ENCODE assay signal across 11 cellular contexts in the genomic region with DNA sequence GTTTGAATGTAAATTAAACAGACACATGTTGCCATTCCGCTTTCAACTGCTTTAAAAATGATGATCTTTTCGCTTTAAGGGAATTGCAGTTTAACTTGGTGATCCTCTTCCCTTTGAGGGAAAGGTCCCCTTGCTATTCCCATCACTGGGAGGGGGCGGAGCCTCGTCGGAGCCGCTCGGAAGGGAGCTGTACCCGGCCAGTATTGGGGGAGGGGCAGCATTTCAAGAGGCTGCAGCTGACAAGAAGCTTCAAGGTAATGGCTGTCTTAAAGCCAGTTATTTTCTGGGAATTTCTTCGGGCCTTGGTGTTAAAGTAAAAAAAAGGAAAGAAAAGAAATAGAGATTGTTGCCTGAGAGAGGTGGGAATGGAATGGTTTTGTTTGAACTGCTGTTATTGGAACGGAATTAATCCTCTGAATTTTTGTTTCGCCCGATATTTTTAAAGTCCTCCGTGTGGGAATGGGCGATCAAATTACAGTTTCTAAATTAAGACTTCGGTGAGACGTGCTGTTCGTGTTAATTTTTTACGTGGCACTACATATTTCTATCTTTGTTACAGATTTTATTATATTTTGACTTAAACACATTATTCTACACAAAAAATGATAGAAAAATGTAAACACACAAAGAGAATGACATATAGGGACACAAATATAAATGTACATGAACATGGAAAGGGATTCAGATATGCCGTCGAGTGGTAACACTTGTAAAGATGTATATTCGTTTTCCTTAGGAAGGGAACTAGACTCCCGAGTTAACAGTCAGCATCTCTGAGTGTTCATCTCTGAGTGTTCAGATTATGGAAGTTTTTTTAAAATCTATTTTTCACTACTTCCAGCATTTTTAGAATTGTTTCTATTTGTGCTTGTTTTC. TPM values are rescaled to one million over a fixed set of nuclear protein-coding genes. Genes with fewer than 3 reads are reported as not detected.
A peak's percentile ranks its signal among the peaks of the same experiment; 100 is the strongest.
DNase-seq lines count a peak whose midpoint lies in the region; ATAC-seq and TF ChIP-seq lines count a peak whose summit lies in the region.
"Had no signal": no experiment of that assay in that cellular context is flagged by ENCODE, and none has a peak within 500 bp of the region (broad histone marks: within the 10 kb centered on the region; RNA-seq: fewer than 3 reads in every experiment).

No MANE protein-coding gene starts in this region.

- no peaks in the 10 kb centered on the region for H3K79me1 ChIP-seq in H9 (ENCODE audit: insufficient read depth, low read depth, low read length, poor library complexity, severe bottlenecking)

- H2AFZ ChIP-seq in H9 (ENCODE audit: low read length), result no peak overlapping the region

- no peaks in the 10 kb centered on the region for H3K9me3 ChIP-seq in H9 (ENCODE audit: control insufficient read depth, low read depth, low read length)
- H3K9me3 ChIP-seq in right cardiac atrium (ENCODE audit: control insufficient read depth, low read length), result no peaks in the 10 kb centered on the region
- H3K9me3 ChIP-seq: esophagus muscularis mucosa, SK-N-SH had no signal

- peaks cover 3 to 9% of the 10 kb centered on the region in 2 experiments; a peak in 3 of 4 replicates for H3K4me1 Mint-ChIP-seq in H9

- no peaks in the 10 kb centered on the region for H3K27me3 Mint-ChIP-seq in H9 (ENCODE audit: low read depth)

- H2BK20ac ChIP-seq in H9 (ENCODE audit: low read depth, low read length, poor library complexity, severe bottlenecking), result no peak overlapping the region

- H3K4me1 ChIP-seq in H9 (ENCODE audit: insufficient read depth, low read length) (no peaks in the 10 kb centered on the region), right cardiac atrium (ENCODE audit: control insufficient read depth, insufficient read depth, low read length) (no peaks in the 10 kb centered on the region)
- H3K4me1 ChIP-seq: esophagus muscularis mucosa had no signal

- H2BK5ac ChIP-seq in H9 (ENCODE audit: insufficient read length, low read length), result no peak overlapping the region

- H3K9me3 Mint-ChIP-seq in H9, result peaks cover 42 to 83% of the 10 kb centered on the region in 2 experiments

- WGBS in H9 (ENCODE audit: extremely low coverage, insufficient read length, low lambda C conversion rate), result no CpG with 5 or more reads among the region's 22 CpGs
- 5% methylated on average over 22 of the region's 22 CpGs for WGBS in right cardiac atrium

- peak overlapping the region; percentile 36 for H3K4me3 ChIP-seq in right cardiac atrium (ENCODE audit: low read length)

- H3K18ac ChIP-seq in H9 (ENCODE audit: insufficient read length, low read depth, low read length), result no peak overlapping the region

- H3K4me2 ChIP-seq in H9 (ENCODE audit: insufficient read depth, insufficient read length, low read length), result peak overlapping the region; percentile 30
- H3K4me2 ChIP-seq: SK-N-SH had no signal

- no peak overlapping the region for H2BK120ac ChIP-seq in H9 (ENCODE audit: low read depth, low read length, poor library complexity, severe bottlenecking)

- H2BK12ac ChIP-seq in H9 (ENCODE audit: insufficient read length, low read depth, low read length), result no peak overlapping the region

- no peak overlapping the region for H3K27ac ChIP-seq in H9 (ENCODE audit: insufficient read length, low read depth, low read length)
- no peak overlapping the region for H3K27ac ChIP-seq in right cardiac atrium (ENCODE audit: low read length)
- H3K27ac ChIP-seq: esophagus muscularis mucosa had no signal

- H4K5ac ChIP-seq in H9 (ENCODE audit: insufficient read length, low read depth, low read length), result no peak overlapping the region

- H3K9ac ChIP-seq in H9 (ENCODE audit: extremely low read depth, insufficient read length, low read length), result no peak overlapping the region
- H3K9ac ChIP-seq: SK-N-SH had no signal

- no peak overlapping the region for H3K56ac ChIP-seq in H9 (ENCODE audit: insufficient read length, low read depth, low read length)

- H3K14ac ChIP-seq in H9 (ENCODE audit: insufficient read depth, low read length), result no peak overlapping the region

- H3K4me3 Mint-ChIP-seq in H9, result peak overlapping the region; percentile 62 to 71

- no peaks in the 10 kb centered on the region for H3K79me2 ChIP-seq in H9 (ENCODE audit: insufficient read depth, low read length)

- no peak overlapping the region for H2BK15ac ChIP-seq in H9 (ENCODE audit: low read depth, low read length)

- no peaks in the 10 kb centered on the region for H4K20me1 ChIP-seq in H9 (ENCODE audit: control insufficient read depth, insufficient read depth, insufficient read length)

- ATAC-seq in right cardiac atrium, result peak; percentile 74 to 92

- intact Hi-C loops in right cardiac atrium (cut with DNase I), result no loop called here
- intact Hi-C loops in posterior cingulate gyrus (cut with DNase I), result loop anchor here (10.0 kb wide), 1 partner anchor 217 kb away; no protein-coding TSS in a partner anchor

- H3K27me3 ChIP-seq in H9 (ENCODE audit: insufficient read depth, low read length), result no peaks in the 10 kb centered on the region
- H3K27me3 ChIP-seq in right cardiac atrium (ENCODE audit: control insufficient read depth, insufficient read depth), result no peaks in the 10 kb centered on the region

- peak; percentile 79 for DNase-seq in H9
- peak in 46 of 56 donors; percentile 0 to 69 (median 26) for DNase-seq in amygdala (lab: John Stamatoyannopoulos, UW)
- DNase-seq in right cardiac atrium, result peak; percentile 71 to 84 (median 83)
- DNase-seq in posterior cingulate gyrus, result peak in 9 of 10 donors; percentile 43 to 94 (median 65)
- DNase-seq in SHP77 (lab: John Stamatoyannopoulos, UW), result no peak
- DNase-seq in NCI-H69 (lab: John Stamatoyannopoulos, UW), result no peak
- DNase-seq in HCEC 1CT, result no peak
- DNase-seq in MV-4-11 (lab: John Stamatoyannopoulos, UW), result no peak
- DNase-seq: SK-N-SH; stimulated activated CD4-positive, alpha-beta T cell treated with anti-CD3 and anti-CD28 coated beads, Interleukin-15, amount 100 ng/mL, for 24 hours had no signal

- no peak overlapping the region for H3K23ac ChIP-seq in H9 (ENCODE audit: insufficient read length, low read depth, low read length)

- H2AK5ac ChIP-seq in H9 (ENCODE audit: insufficient read length, low read length), result no peak overlapping the region

- H3T11ph ChIP-seq in H9 (ENCODE audit: low read length), result no peak overlapping the region

- no peak overlapping the region for H4K8ac ChIP-seq in H9 (replicated peaks; ENCODE audit: insufficient read length, low read depth, low read length)

- H3K27ac Mint-ChIP-seq in H9, result peak overlapping the region in 2 of 3 experiments; percentile 3 to 49; a peak in 3 of 7 replicates

- no peak for TF ChIP-seq CTCF in H9 (conservative IDR thresholded peaks at IDR 0.05)

- H3K4ac ChIP-seq in H9 (ENCODE audit: low read depth, low read length), result no peak overlapping the region

- no peaks in the 10 kb centered on the region for H3K23me2 ChIP-seq in H9 (ENCODE audit: insufficient read length, low read depth, low read length, poor library complexity, severe bottlenecking)

- no peak overlapping the region for H4K91ac ChIP-seq in H9 (ENCODE audit: insufficient read length, low read depth, low read length)

- H3K36me3 Mint-ChIP-seq in H9 (ENCODE audit: insufficient read depth in 1 of 3, low read depth in 3 of 3), result no peaks in the 10 kb centered on the region; a peak in 3 of 7 replicates

RNA-seq across cellular contexts. Expression of gene PWWP3B, which starts 9.2 kb away (rescaled TPM):
- total RNA-seq in H9 (2021), result 0.13 and 0.26 TPM in 2 replicates
- total RNA-seq in right cardiac atrium, result 10 to 100 TPM in 2 of 4 donors, 1 to 10 TPM in 2; 5.3 to 10.9 (median 9.7) TPM
- 3.9 TPM for polyA plus RNA-seq in right cardiac atrium
- polyA plus RNA-seq: SK-N-SH had no signal

Comparison
In these comparisons a context has a peak if more than half of its experiments do, and no peak if none do; other contexts are left out.
1. DNase-seq: peak in H9 (single experiment), amygdala (46 of 56), right cardiac atrium (3 of 3) and posterior cingulate gyrus (9 of 10); none in SHP77 (0 of 2), NCI-H69 (single experiment), HCEC 1CT (single experiment) and MV-4-11 (single experiment).